In genomic region chr19:49160450-49161189, GRCh38 we compare ENCODE assay signal across 18 cellular contexts. TPM values are rescaled to one million over a fixed set of nuclear protein-coding genes. Genes with fewer than 3 reads are reported as not detected.
DNase-seq lines count a peak whose midpoint lies in the region; ATAC-seq and TF ChIP-seq lines count a peak whose summit lies in the region.
"Had no signal": no experiment of that assay in that cellular context is flagged by ENCODE, and none has a peak within 500 bp of the region (broad histone marks: within the 10 kb centered on the region; RNA-seq: fewer than 3 reads in every experiment).

No MANE protein-coding gene starts in this region.

- H3K36me3 ChIP-seq in BLaER1: no peaks in the 10 kb centered on the region
- H3K36me3 ChIP-seq in Panc1 (ENCODE audit: control insufficient read depth, insufficient read depth, low read length): no peaks in the 10 kb centered on the region
- no peaks in the 10 kb centered on the region for H3K36me3 ChIP-seq in skeletal muscle tissue (ENCODE audit: control insufficient read depth in 3 of 3, insufficient read depth in 3 of 3, low read length in 3 of 3)
- H3K36me3 ChIP-seq in endodermal cell (ENCODE audit: control insufficient read depth, insufficient read depth, low read length): no peaks in the 10 kb centered on the region
- H3K36me3 ChIP-seq: HAP-1 had no signal

- H3K27ac ChIP-seq in BLaER1 (no peak overlapping the region), Panc1 (ENCODE audit: low read length) (no peak overlapping the region), skeletal muscle tissue (ENCODE audit: low read depth, low read length) (peak overlapping the region; percentile 25), endodermal cell (ENCODE audit: low read depth, low read length) (no peak overlapping the region)

- peaks cover 28% of the 10 kb centered on the region for H3K4me1 Mint-ChIP-seq in endothelial cell (ENCODE audit: unreplicated experiment)
- H3K4me1 Mint-ChIP-seq in activated T-cell treated with anti-CD3 and anti-CD28 coated beads, Interleukin-2, amount 50 U/mL, for 4 hours (ENCODE audit: low read depth): peaks cover 6% of the 10 kb centered on the region
- H3K4me1 Mint-ChIP-seq in endodermal cell: peaks cover 9% of the 10 kb centered on the region

- CTCF ChIA-PET in Panc1 (lab: Charles Lee): interaction anchor here (0.6 kb wide), 1 partner anchor 42 kb away, joined by 4 read pairs; no protein-coding TSS in a partner anchor

- POLR2A ChIA-PET in Panc1 (lab: Charles Lee): no interaction called here

- H3K9ac ChIP-seq in BLaER1: no peak overlapping the region
- peak overlapping the region in 2 of 3 donors; percentile 23 to 66 for H3K9ac ChIP-seq in skeletal muscle tissue (ENCODE audit: low read depth in 1 of 3, low read length in 3 of 3)
- H3K9ac ChIP-seq in endodermal cell (ENCODE audit: extremely low read depth, low read length, poor library complexity, severe bottlenecking): no peak overlapping the region
- H3K9ac ChIP-seq: SK-N-SH had no signal

- H3K4me1 ChIP-seq in BLaER1: peaks cover 57% of the 10 kb centered on the region
- peaks cover 4% of the 10 kb centered on the region; the same call in 1 of the 2 replicates for H3K4me1 ChIP-seq in Panc1 (ENCODE audit: control insufficient read depth, insufficient read depth, low read length)
- H3K4me1 ChIP-seq in skeletal muscle tissue (ENCODE audit: control insufficient read depth in 3 of 3, insufficient read depth in 3 of 3, low read length in 3 of 3): peaks cover 15 to 50% (median 43%) of the 10 kb centered on the region in 3 donors
- no peaks in the 10 kb centered on the region for H3K4me1 ChIP-seq in endodermal cell (ENCODE audit: control insufficient read depth, insufficient read depth, low read length)

- no peaks in the 10 kb centered on the region for H4K20me1 ChIP-seq in BLaER1

- H3K9me3 Mint-ChIP-seq in endothelial cell (ENCODE audit: unreplicated experiment) (no peaks in the 10 kb centered on the region), endodermal cell (no peaks in the 10 kb centered on the region)
- no peaks in the 10 kb centered on the region for H3K9me3 Mint-ChIP-seq in activated T-cell treated with anti-CD3 and anti-CD28 coated beads, Interleukin-2, amount 50 U/mL, for 4 hours

- H3K36me3 Mint-ChIP-seq in endothelial cell (ENCODE audit: low read depth, unreplicated experiment) (peaks cover 23% of the 10 kb centered on the region), endodermal cell (ENCODE audit: low read depth) (peaks cover 2% of the 10 kb centered on the region)
- H3K36me3 Mint-ChIP-seq in activated T-cell treated with anti-CD3 and anti-CD28 coated beads, Interleukin-2, amount 50 U/mL, for 4 hours (ENCODE audit: insufficient read depth): no peaks in the 10 kb centered on the region

- no peak for TF ChIP-seq CTCF in Panc1 (IDR thresholded peaks at IDR 0.05)
- no peak for TF ChIP-seq CTCF in endothelial cell (IDR thresholded peaks at IDR 0.05; ENCODE audit: unreplicated experiment)
- no peak for TF ChIP-seq CTCF in endodermal cell (conservative IDR thresholded peaks at IDR 0.05)

- WGBS in endodermal cell (ENCODE audit: insufficient coverage in 1 of 2, insufficient read length in 1 of 2), 2 experiments: 93 to 94% methylated on average over 8 to 13 of the region's 13 CpGs

- peaks cover 10% of the 10 kb centered on the region for H3K27me3 Mint-ChIP-seq in endothelial cell (ENCODE audit: unreplicated experiment)
- peaks cover 48% of the 10 kb centered on the region for H3K27me3 Mint-ChIP-seq in activated T-cell treated with anti-CD3 and anti-CD28 coated beads, Interleukin-2, amount 50 U/mL, for 4 hours (ENCODE audit: low read depth)
- peaks cover 27% of the 10 kb centered on the region for H3K27me3 Mint-ChIP-seq in endodermal cell (ENCODE audit: insufficient read depth)

- peak overlapping the region; percentile 53; the same call in 1 of the 2 replicates for H3K4me2 ChIP-seq in BLaER1
- H3K4me2 ChIP-seq: SK-N-SH had no signal

- peak overlapping the region; percentile 52 for H3K4me3 Mint-ChIP-seq in endothelial cell (ENCODE audit: unreplicated experiment)
- H3K4me3 Mint-ChIP-seq in activated T-cell treated with anti-CD3 and anti-CD28 coated beads, Interleukin-2, amount 50 U/mL, for 4 hours: no peak overlapping the region
- H3K4me3 Mint-ChIP-seq in endodermal cell: no peak overlapping the region

- H3K27me3 ChIP-seq in BLaER1 (no peaks in the 10 kb centered on the region), Panc1 (ENCODE audit: control insufficient read depth, insufficient read depth, low read length) (no peaks in the 10 kb centered on the region), skeletal muscle tissue (ENCODE audit: control insufficient read depth in 3 of 3, insufficient read depth in 3 of 3, low read length in 3 of 3) (no peaks in the 10 kb centered on the region), endodermal cell (ENCODE audit: control insufficient read depth, insufficient read depth, low read length, poor library complexity, severe bottlenecking) (no peaks in the 10 kb centered on the region)
- H3K27me3 ChIP-seq: MG63 had no signal

- DNase-seq in Panc1 (ENCODE audit: low read depth, low spot score) (no peak), endothelial cell (ENCODE audit: low spot score) (no peak), endodermal cell (no peak)
- DNase-seq in activated T-cell treated with anti-CD3 and anti-CD28 coated beads, Interleukin-2, amount 50 U/mL, for 4 hours: no peak
- DNase-seq: AML-193, DMS53, MG63, NCI-H1092 treated with DMSO at 0.1 percent for 48 hours, NCI-H1694, NCI-H2227 treated with DMSO at 0.1 percent for 48 hours, NCI-H524, Right ventricle myocardium superior, SK-N-SH had no signal

- in situ Hi-C loops in Panc1 (cut with HindIII; ENCODE audit: low pct_unique_long_range_greater_than_20kb, low sequenced_read_pairs): no loop called here

- TSS peak; percentile 60 for BruUV-seq in Panc1 (replicated peaks; lab: Mats Ljungman, UMichigan)

- H3K4me3 ChIP-seq in BLaER1 (no peak overlapping the region), Panc1 (ENCODE audit: low read depth in 2 of 2, low read length in 2 of 2) (no peak overlapping the region), skeletal muscle tissue (ENCODE audit: low read length in 3 of 3) (no peak overlapping the region), endodermal cell (ENCODE audit: low read length) (no peak overlapping the region)
- H3K4me3 ChIP-seq: HAP-1, MG63 had no signal

- intact Hi-C loops in Panc1 (cut with micrococcal nuclease; ENCODE audit: unreplicated experiment): no loop called here

- H3K9me3 ChIP-seq in BLaER1: no peaks in the 10 kb centered on the region
- no peaks in the 10 kb centered on the region for H3K9me3 ChIP-seq in Panc1 (ENCODE audit: control insufficient read depth, insufficient read depth, low read depth, low read length)
- no peaks in the 10 kb centered on the region for H3K9me3 ChIP-seq in skeletal muscle tissue (ENCODE audit: control insufficient read depth in 3 of 3, low read length in 3 of 3)
- H3K9me3 ChIP-seq in endodermal cell (ENCODE audit: control insufficient read depth, low read length): no peaks in the 10 kb centered on the region
- H3K9me3 ChIP-seq: HAP-1, MG63, SK-N-SH had no signal

- ATAC-seq in Panc1 (no peak), HG03095 (IDR thresholded peaks at IDR 0.05; ENCODE audit: unreplicated experiment) (no peak)
- ATAC-seq in activated T-cell treated with anti-CD3 and anti-CD28 coated beads, Interleukin-2, amount 50 U/mL, for 4 hours: no peak

- H3K27ac Mint-ChIP-seq in endothelial cell (ENCODE audit: unreplicated experiment) (no peak overlapping the region), endodermal cell (no peak overlapping the region)

RNA-seq across cellular contexts. Expression of gene TRPM4, which starts 3.0 kb away (rescaled TPM):
- total RNA-seq in Panc1 (2021; ENCODE audit: unreplicated experiment): 19.4 TPM
- 20.3 TPM for polyA plus RNA-seq in Panc1 (2012; ENCODE audit: insufficient read length)
- 75.3 TPM for total RNA-seq in endothelial cell (ENCODE audit: unreplicated experiment)
- 5.2 TPM for total RNA-seq in skeletal muscle tissue
- total RNA-seq in activated T-cell treated with anti-CD3 and anti-CD28 coated beads, Interleukin-2, amount 50 U/mL, for 4 hours: under 1 TPM; 0.37 to 0.43 (median 0.38) TPM
- total RNA-seq in endodermal cell: 10 to 100 TPM; 22.0 to 33.3 TPM
- 16.5 TPM for polyA plus RNA-seq in endodermal cell (2013, experiment 1 of 2)
- 13.7 TPM for polyA plus RNA-seq in endodermal cell (2013, experiment 2 of 2)

RNA-seq across cellular contexts. Expression of gene HRC, which starts 5.4 kb away (rescaled TPM):
- total RNA-seq in Panc1 (2021; ENCODE audit: unreplicated experiment): 0.13 TPM
- polyA plus RNA-seq in Panc1 (2012; ENCODE audit: insufficient read length): 0.61 TPM
- 0.72 TPM for total RNA-seq in endothelial cell (ENCODE audit: unreplicated experiment)
- 78.3 TPM for total RNA-seq in skeletal muscle tissue
- total RNA-seq in activated T-cell treated with anti-CD3 and anti-CD28 coated beads, Interleukin-2, amount 50 U/mL, for 4 hours: not detected
- total RNA-seq in endodermal cell: 1 to 10 TPM in 1 of 2 donors, under 1 TPM in 1; 0.57 to 3.9 TPM
- polyA plus RNA-seq in endodermal cell (2013, experiment 1 of 2): 5.1 TPM
- 3.8 TPM for polyA plus RNA-seq in endodermal cell (2013, experiment 2 of 2)
- total RNA-seq: A673 had no signal
- polyA plus RNA-seq: SK-N-SH had no signal

RNA-seq across cellular contexts. Expression of gene PPFIA3, which starts 41.3 kb away (rescaled TPM):
- total RNA-seq in Panc1 (2021; ENCODE audit: unreplicated experiment) (21.7 TPM), endothelial cell (ENCODE audit: unreplicated experiment) (19.7 TPM), skeletal muscle tissue (3.1 TPM), endodermal cell (10 to 100 TPM in 1 of 2 donors, 1 to 10 TPM in 1; 7.4 to 16.5 TPM)
- polyA plus RNA-seq in Panc1 (2012; ENCODE audit: insufficient read length): 22.2 TPM
- total RNA-seq in activated T-cell treated with anti-CD3 and anti-CD28 coated beads, Interleukin-2, amount 50 U/mL, for 4 hours: 1 to 10 TPM; 3.4 to 5.0 (median 4.0) TPM
- polyA plus RNA-seq in endodermal cell (2013, experiment 1 of 2): 21.1 TPM
- 20.8 TPM for polyA plus RNA-seq in endodermal cell (2013, experiment 2 of 2)

RNA-seq across cellular contexts. Expression of gene C19orf73, which starts 41.7 kb away (rescaled TPM):
- total RNA-seq in Panc1 (2021; ENCODE audit: unreplicated experiment): 1.4 TPM
- 1.4 TPM for polyA plus RNA-seq in Panc1 (2012; ENCODE audit: insufficient read length)
- total RNA-seq in endothelial cell (ENCODE audit: unreplicated experiment): 0.51 TPM
- total RNA-seq in skeletal muscle tissue: not detected
- 1 to 10 TPM; 1.5 to 2.9 (median 2.6) TPM for total RNA-seq in activated T-cell treated with anti-CD3 and anti-CD28 coated beads, Interleukin-2, amount 50 U/mL, for 4 hours
- total RNA-seq in endodermal cell: 1 to 10 TPM; 1.9 to 2.5 TPM
- 2.2 TPM for polyA plus RNA-seq in endodermal cell (2013, experiment 1 of 2)
- polyA plus RNA-seq in endodermal cell (2013, experiment 2 of 2): 1.9 TPM

RNA-seq across cellular contexts. Expression of gene LIN7B, which starts 46.5 kb away (rescaled TPM):
- total RNA-seq in Panc1 (2021; ENCODE audit: unreplicated experiment): 6.4 TPM
- 12.9 TPM for polyA plus RNA-seq in Panc1 (2012; ENCODE audit: insufficient read length)
- 5.8 TPM for total RNA-seq in endothelial cell (ENCODE audit: unreplicated experiment)
- total RNA-seq in skeletal muscle tissue: 18.3 TPM
- 1 to 10 TPM; 4.0 to 6.3 (median 4.2) TPM for total RNA-seq in activated T-cell treated with anti-CD3 and anti-CD28 coated beads, Interleukin-2, amount 50 U/mL, for 4 hours
- total RNA-seq in endodermal cell: 10 to 100 TPM in 1 of 2 donors, 1 to 10 TPM in 1; 9.5 to 14.9 TPM
- 7.9 TPM for polyA plus RNA-seq in endodermal cell (2013, experiment 1 of 2)
- polyA plus RNA-seq in endodermal cell (2013, experiment 2 of 2): 8.4 TPM

Comparison
In these comparisons a context has a peak if more than half of its experiments do, and no peak if none do; other contexts are left out.
1. H3K9ac ChIP-seq: peak in skeletal muscle tissue (2 of 3); none in BLaER1 (single experiment) and endodermal cell (single experiment).
2. RNA of gene HRC, which starts 5.4 kb away (total RNA-seq): 78.3 TPM in skeletal muscle tissue (single experiment); 0.57 to 3.9 TPM in endodermal cell, 0.72 TPM in endothelial cell (single experiment), 0.13 TPM in Panc1 (single experiment) and not detected in activated T-cell treated with anti-CD3 and anti-CD28 coated beads, Interleukin-2, amount 50 U/mL, for 4 hours; every median in the first group is over 10 times any median in the second.